Comparison of ENCODE assay signal across 24 cellular contexts in the genomic region with DNA sequence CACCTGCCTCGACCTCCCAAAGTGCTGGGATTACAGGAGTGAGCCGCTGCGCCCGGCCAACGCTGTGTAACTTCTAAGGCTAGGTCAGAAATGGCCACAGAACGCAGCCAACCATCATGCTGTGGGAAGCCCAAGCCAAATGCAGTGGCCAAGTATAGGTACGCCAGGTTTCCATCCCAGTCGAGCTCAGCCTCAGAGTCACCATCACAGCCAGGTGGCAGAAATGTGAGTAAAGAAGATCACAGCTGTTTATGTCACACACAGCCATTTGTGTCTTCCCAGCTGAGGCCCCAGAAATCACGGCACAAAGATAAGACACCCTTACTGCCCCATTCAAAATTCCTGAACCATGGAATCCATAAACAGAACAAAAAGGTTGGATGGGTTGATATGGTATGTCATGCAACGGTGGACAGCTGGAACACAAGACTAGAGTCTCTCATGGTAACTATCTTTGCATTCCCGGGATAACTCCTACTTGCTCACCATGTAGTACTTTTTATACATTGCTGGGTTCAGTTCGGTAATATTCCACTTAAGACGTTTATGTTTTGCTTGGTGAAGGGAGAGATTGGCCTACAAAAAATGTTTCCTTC.
DNase-seq lines count a peak whose midpoint lies in the region; ATAC-seq and TF ChIP-seq lines count a peak whose summit lies in the region.
"Had no signal": no experiment of that assay in that cellular context is flagged by ENCODE, and none has a peak within 500 bp of the region (broad histone marks: within the 10 kb centered on the region; RNA-seq: fewer than 3 reads in every experiment).

No MANE protein-coding gene starts in this region.

- DNase-seq in stimulated activated naive CD8-positive, alpha-beta T cell treated with anti-CD3 and anti-CD28 coated beads, Interleukin-15, Interleukin-2, amounts not matched to agents 100 U/mL and 50 U/mL, for 24 hours = no peak
- DNase-seq in left ventricle myocardium inferior (no peak), osteoblast (ENCODE audit: insufficient read length, low spot score, missing footprints) (no peak), NCI-H2196 (lab: John Stamatoyannopoulos, UW; ENCODE audit: unreplicated experiment) (no peak), T-helper 9 cell (no peak)
- DNase-seq in stimulated activated effector memory CD8-positive, alpha-beta T cell treated with anti-CD3 and anti-CD28 coated beads, Interleukin-12 subunit alpha, Interleukin-12 subunit beta, amount 100 ng/mL, for 72 hours (ENCODE audit: low spot score in 2 of 2) = no peak
- DNase-seq: activated naive CD4-positive, alpha-beta T cell treated with Interleukin-2 at 50 U/mL for 16 hours; body of pancreas; Calu3; KBM-7; MG63; NCI-H1417 treated with DMSO at 0.1 percent for 48 hours; NCI-H2081; NCI-H226; NCI-H69; stomach; T-helper 1 cell had no signal

- peak overlapping the region; percentile 98 for H3K27ac ChIP-seq in left ventricle myocardium inferior (replicated peaks)
- H3K27ac ChIP-seq in osteoblast (ENCODE audit: low read depth, low read length) = peak overlapping the region; percentile 33
- H3K27ac ChIP-seq: adrenal gland, BLaER1, body of pancreas, SJSA1 had no signal

- no peak overlapping the region for H3K4me3 Mint-ChIP-seq in stimulated activated naive CD8-positive, alpha-beta T cell treated with anti-CD3 and anti-CD28 coated beads, Interleukin-15, Interleukin-2, amounts not matched to agents 100 ng/mL and 50 ng/mL, for 24 hours
- H3K4me3 Mint-ChIP-seq in activated T-helper 17 cell treated with anti-CD3 and anti-CD28 coated beads, Interleukin-2, amount 50 U/mL, for 72 hours = no peak overlapping the region
- no peak overlapping the region for H3K4me3 Mint-ChIP-seq in stimulated activated effector memory CD8-positive, alpha-beta T cell treated with anti-CD3 and anti-CD28 coated beads, Interleukin-12 subunit alpha, Interleukin-12 subunit beta, amount 100 ng/mL, for 72 hours

- no peaks in the 10 kb centered on the region for H3K27me3 ChIP-seq in left ventricle myocardium inferior (ENCODE audit: low read depth)
- no peaks in the 10 kb centered on the region for H3K27me3 ChIP-seq in osteoblast (ENCODE audit: insufficient read depth, low read length)
- H3K27me3 ChIP-seq: adrenal gland, BLaER1, body of pancreas, MG63, SJSA1, stomach, tibial nerve had no signal

- no peaks in the 10 kb centered on the region for H4K20me1 ChIP-seq in osteoblast (ENCODE audit: insufficient read depth, low read length)

- peaks cover 36% of the 10 kb centered on the region for H3K36me3 Mint-ChIP-seq in stimulated activated naive CD8-positive, alpha-beta T cell treated with anti-CD3 and anti-CD28 coated beads, Interleukin-15, Interleukin-2, amounts not matched to agents 100 ng/mL and 50 ng/mL, for 24 hours (ENCODE audit: low read depth)
- peaks cover 73% of the 10 kb centered on the region for H3K36me3 Mint-ChIP-seq in activated T-helper 17 cell treated with anti-CD3 and anti-CD28 coated beads, Interleukin-2, amount 50 U/mL, for 72 hours (ENCODE audit: low read depth)
- peaks cover 44% of the 10 kb centered on the region for H3K36me3 Mint-ChIP-seq in stimulated activated effector memory CD8-positive, alpha-beta T cell treated with anti-CD3 and anti-CD28 coated beads, Interleukin-12 subunit alpha, Interleukin-12 subunit beta, amount 100 ng/mL, for 72 hours

- no peak overlapping the region for H3K4me2 ChIP-seq in osteoblast (ENCODE audit: insufficient read depth, low read length)
- H3K4me2 ChIP-seq: BLaER1 had no signal

- H3K36me3 ChIP-seq in left ventricle myocardium inferior = peaks cover 38% of the 10 kb centered on the region
- peaks cover 28% of the 10 kb centered on the region for H3K36me3 ChIP-seq in osteoblast (ENCODE audit: insufficient read depth, low read length)

- H3K4me1 ChIP-seq in left ventricle myocardium inferior = peaks cover 89% of the 10 kb centered on the region
- H3K4me1 ChIP-seq in osteoblast (ENCODE audit: insufficient read depth, low read length) = peaks cover 27% of the 10 kb centered on the region

- no peak for TF ChIP-seq CTCF in left ventricle myocardium inferior (IDR thresholded peaks at IDR 0.05; ENCODE audit: borderline replicate concordance)
- TF ChIP-seq CTCF in osteoblast (IDR thresholded peaks at IDR 0.05; ENCODE audit: extremely low read depth, low read depth, low read length) = no peak

- H3K27ac Mint-ChIP-seq in stimulated activated naive CD8-positive, alpha-beta T cell treated with anti-CD3 and anti-CD28 coated beads, Interleukin-15, Interleukin-2, amounts not matched to agents 100 ng/mL and 50 ng/mL, for 24 hours = peak overlapping the region; percentile 49
- no peak overlapping the region for H3K27ac Mint-ChIP-seq in activated T-helper 17 cell treated with anti-CD3 and anti-CD28 coated beads, Interleukin-2, amount 50 U/mL, for 72 hours
- H3K27ac Mint-ChIP-seq in stimulated activated effector memory CD8-positive, alpha-beta T cell treated with anti-CD3 and anti-CD28 coated beads, Interleukin-12 subunit alpha, Interleukin-12 subunit beta, amount 100 ng/mL, for 72 hours = no peak overlapping the region

- no peak for ATAC-seq in stimulated activated naive CD8-positive, alpha-beta T cell treated with anti-CD3 and anti-CD28 coated beads, Interleukin-15, Interleukin-2, amounts not matched to agents 100 U/mL and 50 U/mL, for 24 hours
- no peak for ATAC-seq in activated T-helper 17 cell treated with anti-CD3 and anti-CD28 coated beads, Interleukin-2, amount 50 U/mL, for 72 hours (replicated peaks)
- ATAC-seq in stimulated activated effector memory CD8-positive, alpha-beta T cell treated with anti-CD3 and anti-CD28 coated beads, Interleukin-12 subunit alpha, Interleukin-12 subunit beta, amount 100 ng/mL, for 72 hours = no peak
- ATAC-seq: body of pancreas, HCT116 had no signal

- H3K9me3 Mint-ChIP-seq in stimulated activated naive CD8-positive, alpha-beta T cell treated with anti-CD3 and anti-CD28 coated beads, Interleukin-15, Interleukin-2, amounts not matched to agents 100 ng/mL and 50 ng/mL, for 24 hours = peaks cover 4% of the 10 kb centered on the region
- H3K9me3 Mint-ChIP-seq in activated T-helper 17 cell treated with anti-CD3 and anti-CD28 coated beads, Interleukin-2, amount 50 U/mL, for 72 hours = no peaks in the 10 kb centered on the region
- no peaks in the 10 kb centered on the region for H3K9me3 Mint-ChIP-seq in stimulated activated effector memory CD8-positive, alpha-beta T cell treated with anti-CD3 and anti-CD28 coated beads, Interleukin-12 subunit alpha, Interleukin-12 subunit beta, amount 100 ng/mL, for 72 hours

- no peaks in the 10 kb centered on the region for H3K27me3 Mint-ChIP-seq in stimulated activated naive CD8-positive, alpha-beta T cell treated with anti-CD3 and anti-CD28 coated beads, Interleukin-15, Interleukin-2, amounts not matched to agents 100 ng/mL and 50 ng/mL, for 24 hours
- H3K27me3 Mint-ChIP-seq in activated T-helper 17 cell treated with anti-CD3 and anti-CD28 coated beads, Interleukin-2, amount 50 U/mL, for 72 hours = no peaks in the 10 kb centered on the region

- H3K79me2 ChIP-seq in osteoblast (ENCODE audit: insufficient read depth, low read length) = peaks cover 78% of the 10 kb centered on the region

- H3K9me3 ChIP-seq in left ventricle myocardium inferior (replicated peaks) (no peaks in the 10 kb centered on the region), osteoblast (ENCODE audit: low read depth, low read length) (no peaks in the 10 kb centered on the region)
- H3K9me3 ChIP-seq: adrenal gland, body of pancreas, MG63, SJSA1, stomach, tibial nerve had no signal

- H3K4me3 ChIP-seq in left ventricle myocardium inferior (no peak overlapping the region), osteoblast (ENCODE audit: insufficient read depth, low read length) (no peak overlapping the region)
- H3K4me3 ChIP-seq: adrenal gland, BLaER1, body of pancreas, MG63, SJSA1, stomach, tibial nerve had no signal

- H2AFZ ChIP-seq in osteoblast (ENCODE audit: low read length) = no peak overlapping the region

- peaks cover 35% of the 10 kb centered on the region for H3K4me1 Mint-ChIP-seq in stimulated activated naive CD8-positive, alpha-beta T cell treated with anti-CD3 and anti-CD28 coated beads, Interleukin-15, Interleukin-2, amounts not matched to agents 100 ng/mL and 50 ng/mL, for 24 hours (ENCODE audit: low read depth)
- H3K4me1 Mint-ChIP-seq in activated T-helper 17 cell treated with anti-CD3 and anti-CD28 coated beads, Interleukin-2, amount 50 U/mL, for 72 hours = peaks cover 33% of the 10 kb centered on the region
- H3K4me1 Mint-ChIP-seq in stimulated activated effector memory CD8-positive, alpha-beta T cell treated with anti-CD3 and anti-CD28 coated beads, Interleukin-12 subunit alpha, Interleukin-12 subunit beta, amount 100 ng/mL, for 72 hours = peaks cover 21% of the 10 kb centered on the region

- intact Hi-C loops in left ventricle myocardium inferior (cut with micrococcal nuclease) = no loop called here
